ENCODE assay signal across 8 cellular contexts in genomic region chr4:183098723-183099536, GRCh38. TPM values are rescaled to one million over a fixed set of nuclear protein-coding genes. Genes with fewer than 3 reads are reported as not detected.
DNase-seq lines count a peak whose midpoint lies in the region; ATAC-seq and TF ChIP-seq lines count a peak whose summit lies in the region.

Gene WWC2 (plus strand): TSS chr4:183099257. CDS start chr4:183099492, 235 bp downstream.

- H3K4me1 Mint-ChIP-seq in activated naive CD8-positive, alpha-beta T cell (ENCODE audit: low read depth), result peaks cover 23% of the 10 kb centered on the region
- H3K4me1 Mint-ChIP-seq in neural progenitor cell, result peaks cover 33% of the 10 kb centered on the region

- H3K9me3 Mint-ChIP-seq in activated naive CD8-positive, alpha-beta T cell (ENCODE audit: low read depth), result no peaks in the 10 kb centered on the region
- H3K9me3 Mint-ChIP-seq in neural progenitor cell, result peaks cover 6% of the 10 kb centered on the region

- H3K36me3 ChIP-seq in HUES64 (ENCODE audit: insufficient read depth, low read length), result no peaks in the 10 kb centered on the region
- H3K36me3 ChIP-seq in neural progenitor cell, result no peaks in the 10 kb centered on the region
- H3K36me3 ChIP-seq in subcutaneous abdominal adipose tissue (ENCODE audit: control insufficient read depth in 5 of 5, insufficient read depth in 5 of 5, low read length in 5 of 5), result no peaks in the 10 kb centered on the region

- H3K9ac ChIP-seq in HUES64 (ENCODE audit: low read depth, low read length) (peak within 1 kb of the TSS; percentile 96), neural progenitor cell (peak within 1 kb of the TSS; percentile 76), subcutaneous abdominal adipose tissue (ENCODE audit: low read length in 5 of 5) (peak within 1 kb of the TSS in 4 of 5 donors; percentile 83 to 92 (median 91))

- peak within 1 kb of the TSS; percentile 99 for H3K27ac ChIP-seq in HUES64 (ENCODE audit: low read depth, low read length)
- peak within 1 kb of the TSS; percentile 96 for H3K27ac ChIP-seq in neural progenitor cell
- peak within 1 kb of the TSS; percentile 97 for H3K27ac ChIP-seq in subcutaneous abdominal adipose tissue (ENCODE audit: low read depth, low read length)

- peaks cover 5% of the 10 kb centered on the region for H3K27me3 Mint-ChIP-seq in activated naive CD8-positive, alpha-beta T cell
- peaks cover 4% of the 10 kb centered on the region for H3K27me3 Mint-ChIP-seq in neural progenitor cell (ENCODE audit: insufficient read depth, low read depth)

- DNase-seq in C1 segment of cervical spinal cord (lab: John Stamatoyannopoulos, UW) (peak; percentile 16 to 85 (median 70)), SKM-1 (lab: John Stamatoyannopoulos, UW; ENCODE audit: unreplicated experiment) (peak; percentile 75), germinal center (ENCODE audit: low spot score) (peak; percentile 48), neural progenitor cell (ENCODE audit: low spot score) (peak; percentile 99)

- no peaks in the 10 kb centered on the region for H3K9me3 ChIP-seq in HUES64 (ENCODE audit: insufficient read depth, low read depth, low read length)
- no peaks in the 10 kb centered on the region for H3K9me3 ChIP-seq in neural progenitor cell (ENCODE audit: low read depth)
- H3K9me3 ChIP-seq in subcutaneous abdominal adipose tissue (ENCODE audit: control insufficient read depth in 5 of 5, low read length in 5 of 5), result no peaks in the 10 kb centered on the region

- peaks cover 33% of the 10 kb centered on the region for H3K4me1 ChIP-seq in HUES64 (ENCODE audit: insufficient read depth, low read length)
- H3K4me1 ChIP-seq in neural progenitor cell, result peaks cover 34% of the 10 kb centered on the region
- peaks cover 1 to 42% (median 30%) of the 10 kb centered on the region in 5 donors for H3K4me1 ChIP-seq in subcutaneous abdominal adipose tissue (ENCODE audit: control insufficient read depth in 5 of 5, insufficient read depth in 5 of 5, low read length in 5 of 5)

- H3K79me2 ChIP-seq in neural progenitor cell (ENCODE audit: low read depth), result peaks cover 44% of the 10 kb centered on the region

- peak within 1 kb of the TSS; percentile 80 for H3K4me3 Mint-ChIP-seq in activated naive CD8-positive, alpha-beta T cell
- H3K4me3 Mint-ChIP-seq in neural progenitor cell, result peak within 1 kb of the TSS; percentile 88

- H3K27me3 ChIP-seq in HUES64 (ENCODE audit: insufficient read depth, low read length) (peaks cover 3% of the 10 kb centered on the region; the same call in 1 of the 2 replicates), neural progenitor cell (peaks cover 14% of the 10 kb centered on the region), subcutaneous abdominal adipose tissue (ENCODE audit: control insufficient read depth in 5 of 5, insufficient read depth in 4 of 5, low read length in 5 of 5) (no peaks in the 10 kb centered on the region)

- WGBS in HUES64, result under 1% methylated on average over 102 of the region's 102 CpGs

- H2AFZ ChIP-seq in neural progenitor cell (replicated peaks), result peak within 1 kb of the TSS; percentile 82

- no peak for TF ChIP-seq CTCF in neural progenitor cell (IDR thresholded peaks at IDR 0.05)

- peak within 1 kb of the TSS; percentile 90 for H3K4me2 ChIP-seq in neural progenitor cell

- no peak within 1 kb of the TSS for H3K27ac Mint-ChIP-seq in activated naive CD8-positive, alpha-beta T cell
- H3K27ac Mint-ChIP-seq in neural progenitor cell, result no peak within 1 kb of the TSS

- peak within 1 kb of the TSS; percentile 95 for H3K4me3 ChIP-seq in HUES64 (ENCODE audit: low read length)
- peak within 1 kb of the TSS; percentile 69 for H3K4me3 ChIP-seq in neural progenitor cell
- H3K4me3 ChIP-seq in subcutaneous abdominal adipose tissue (ENCODE audit: low read depth in 1 of 5, low read length in 5 of 5), result peak within 1 kb of the TSS; percentile 65 to 90 (median 83)

- peaks cover 34% of the 10 kb centered on the region for H4K20me1 ChIP-seq in neural progenitor cell (ENCODE audit: low read depth)

- no peaks in the 10 kb centered on the region for H3K36me3 Mint-ChIP-seq in activated naive CD8-positive, alpha-beta T cell
- H3K36me3 Mint-ChIP-seq in neural progenitor cell, result peaks cover 4% of the 10 kb centered on the region

- H3F3A ChIP-seq in neural progenitor cell (ENCODE audit: low read depth), result peaks cover 39% of the 10 kb centered on the region

- peak; percentile 73 for ATAC-seq in GM21367 (IDR thresholded peaks at IDR 0.05; ENCODE audit: unreplicated experiment)

RNA-seq across cellular contexts. Expression of gene WWC2, which starts in this region (rescaled TPM):
- polyA plus RNA-seq in HUES64 (2013, experiment 1 of 2), result 31.1 TPM
- 37.0 TPM for polyA plus RNA-seq in HUES64 (2013, experiment 2 of 2)
- 31.7 and 39.6 TPM in 2 replicates for total RNA-seq in neural progenitor cell (ENCODE audit: low replicate concordance)

Comparison
In these comparisons a context has a peak if more than half of its experiments do, and no peak if none do; other contexts are left out.
1. Peak in every context shown above with its lines: DNase-seq, ATAC-seq, H3K4me3 ChIP-seq and H3K27ac ChIP-seq.
2. DNase-seq: peak in every context shown above with its lines; median percentile 99 in neural progenitor cell; 75 in SKM-1; 70 in C1 segment of cervical spinal cord; 48 in germinal center.